ENCODE assay signal across 2 cellular contexts in genomic region chr17:75877752-75878173, GRCh38.
TF ChIP-seq lines count a peak whose summit lies in the region.

No MANE protein-coding gene starts in this region.

TF ChIP-seq in GM23338, 12 proteins besides CTCF, POLR2A, EP300 and RAD21:
- no peak for TF ChIP-seq CREB1 (CRISPR knock-in tag; IDR thresholded peaks at IDR 0.05; ENCODE audit: low read depth)
- no peak for TF ChIP-seq JUNB (IDR thresholded peaks at IDR 0.05; ENCODE audit: unreplicated experiment)
- TF ChIP-seq NANOG (IDR thresholded peaks at IDR 0.05; ENCODE audit: borderline replicate concordance) = no peak
- no peak for TF ChIP-seq EZH2phosphoT487 (IDR thresholded peaks at IDR 0.05; ENCODE audit: unreplicated experiment)
- TF ChIP-seq, protein P1, sequence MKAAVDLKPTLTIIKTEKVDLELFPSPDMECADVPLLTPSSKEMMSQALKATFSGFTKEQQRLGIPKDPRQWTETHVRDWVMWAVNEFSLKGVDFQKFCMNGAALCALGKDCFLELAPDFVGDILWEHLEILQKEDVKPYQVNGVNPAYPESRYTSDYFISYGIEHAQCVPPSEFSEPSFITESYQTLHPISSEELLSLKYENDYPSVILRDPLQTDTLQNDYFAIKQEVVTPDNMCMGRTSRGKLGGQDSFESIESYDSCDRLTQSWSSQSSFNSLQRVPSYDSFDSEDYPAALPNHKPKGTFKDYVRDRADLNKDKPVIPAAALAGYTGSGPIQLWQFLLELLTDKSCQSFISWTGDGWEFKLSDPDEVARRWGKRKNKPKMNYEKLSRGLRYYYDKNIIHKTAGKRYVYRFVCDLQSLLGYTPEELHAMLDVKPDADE (IDR thresholded peaks at IDR 0.05) = no peak
- no peak for TF ChIP-seq ZNF114 (CRISPR knock-in tag; IDR thresholded peaks at IDR 0.05)
- TF ChIP-seq POLR2AphosphoS5 (IDR thresholded peaks at IDR 0.05; ENCODE audit: low read depth) = no peak
- TF ChIP-seq STAT1 (IDR thresholded peaks at IDR 0.05; ENCODE audit: unreplicated experiment) = no peak
- TF ChIP-seq, protein P2, sequence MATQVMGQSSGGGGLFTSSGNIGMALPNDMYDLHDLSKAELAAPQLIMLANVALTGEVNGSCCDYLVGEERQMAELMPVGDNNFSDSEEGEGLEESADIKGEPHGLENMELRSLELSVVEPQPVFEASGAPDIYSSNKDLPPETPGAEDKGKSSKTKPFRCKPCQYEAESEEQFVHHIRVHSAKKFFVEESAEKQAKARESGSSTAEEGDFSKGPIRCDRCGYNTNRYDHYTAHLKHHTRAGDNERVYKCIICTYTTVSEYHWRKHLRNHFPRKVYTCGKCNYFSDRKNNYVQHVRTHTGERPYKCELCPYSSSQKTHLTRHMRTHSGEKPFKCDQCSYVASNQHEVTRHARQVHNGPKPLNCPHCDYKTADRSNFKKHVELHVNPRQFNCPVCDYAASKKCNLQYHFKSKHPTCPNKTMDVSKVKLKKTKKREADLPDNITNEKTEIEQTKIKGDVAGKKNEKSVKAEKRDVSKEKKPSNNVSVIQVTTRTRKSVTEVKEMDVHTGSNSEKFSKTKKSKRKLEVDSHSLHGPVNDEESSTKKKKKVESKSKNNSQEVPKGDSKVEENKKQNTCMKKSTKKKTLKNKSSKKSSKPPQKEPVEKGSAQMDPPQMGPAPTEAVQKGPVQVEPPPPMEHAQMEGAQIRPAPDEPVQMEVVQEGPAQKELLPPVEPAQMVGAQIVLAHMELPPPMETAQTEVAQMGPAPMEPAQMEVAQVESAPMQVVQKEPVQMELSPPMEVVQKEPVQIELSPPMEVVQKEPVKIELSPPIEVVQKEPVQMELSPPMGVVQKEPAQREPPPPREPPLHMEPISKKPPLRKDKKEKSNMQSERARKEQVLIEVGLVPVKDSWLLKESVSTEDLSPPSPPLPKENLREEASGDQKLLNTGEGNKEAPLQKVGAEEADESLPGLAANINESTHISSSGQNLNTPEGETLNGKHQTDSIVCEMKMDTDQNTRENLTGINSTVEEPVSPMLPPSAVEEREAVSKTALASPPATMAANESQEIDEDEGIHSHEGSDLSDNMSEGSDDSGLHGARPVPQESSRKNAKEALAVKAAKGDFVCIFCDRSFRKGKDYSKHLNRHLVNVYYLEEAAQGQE (IDR thresholded peaks at IDR 0.05; ENCODE audit: unreplicated experiment) = no peak

TF ChIP-seq in HepG2, 621 proteins besides CTCF, POLR2A, EP300 and RAD21 (continues in another document):
- no peak for TF ChIP-seq ZNF432 (CRISPR knock-in tag; IDR thresholded peaks at IDR 0.05; ENCODE audit: borderline replicate concordance)
- TF ChIP-seq TMF1 (CRISPR knock-in tag; IDR thresholded peaks at IDR 0.05; ENCODE audit: low read depth) = no peak; the same call in 1 of the 2 replicates
- 0 out of 2 replicates have a peak, but pooled peaks have one; percentile 13 for TF ChIP-seq ZBTB3 (CRISPR knock-in tag; IDR thresholded peaks at IDR 0.05; ENCODE audit: borderline replicate concordance, low read depth)
- TF ChIP-seq YEATS4 (CRISPR knock-in tag; IDR thresholded peaks at IDR 0.05; ENCODE audit: borderline replicate concordance) = peak; percentile 84
- TF ChIP-seq PRPF4 (IDR thresholded peaks at IDR 0.05; ENCODE audit: low read depth, low read length, poor library complexity, severe bottlenecking) = no peak
- TF ChIP-seq SP4 (CRISPR knock-in tag; IDR thresholded peaks at IDR 0.05) = no peak; the same call in 1 of the 2 replicates
- no peak for TF ChIP-seq ATF3 (CRISPR knock-in tag; IDR thresholded peaks at IDR 0.05)
- no peak for TF ChIP-seq ZNF639 (CRISPR knock-in tag; conservative IDR thresholded peaks at IDR 0.05)
- TF ChIP-seq ZNF704 (CRISPR knock-in tag; IDR thresholded peaks at IDR 0.05; ENCODE audit: borderline replicate concordance) = peak; percentile 76; the same call in 1 of the 2 replicates
- TF ChIP-seq SNRNP70 (IDR thresholded peaks at IDR 0.05; ENCODE audit: low read depth, low read length) = no peak
- no peak for TF ChIP-seq SRSF4 (IDR thresholded peaks at IDR 0.05; ENCODE audit: low read depth, low read length, poor library complexity, severe bottlenecking)
- peak; percentile 62; the same call in 1 of the 2 replicates for TF ChIP-seq MED13 (CRISPR knock-in tag; IDR thresholded peaks at IDR 0.05)
- TF ChIP-seq ZHX1 (CRISPR knock-in tag; IDR thresholded peaks at IDR 0.05; ENCODE audit: low read depth) = no peak
- TF ChIP-seq MAFF (IDR thresholded peaks at IDR 0.05; ENCODE audit: low read depth, low read length) = no peak
- TF ChIP-seq ZNF766 (CRISPR knock-in tag; IDR thresholded peaks at IDR 0.05; ENCODE audit: borderline replicate concordance) = no peak
- TF ChIP-seq MTF2 (CRISPR knock-in tag; IDR thresholded peaks at IDR 0.05; ENCODE audit: borderline replicate concordance) = no peak
- TF ChIP-seq, protein P3, sequence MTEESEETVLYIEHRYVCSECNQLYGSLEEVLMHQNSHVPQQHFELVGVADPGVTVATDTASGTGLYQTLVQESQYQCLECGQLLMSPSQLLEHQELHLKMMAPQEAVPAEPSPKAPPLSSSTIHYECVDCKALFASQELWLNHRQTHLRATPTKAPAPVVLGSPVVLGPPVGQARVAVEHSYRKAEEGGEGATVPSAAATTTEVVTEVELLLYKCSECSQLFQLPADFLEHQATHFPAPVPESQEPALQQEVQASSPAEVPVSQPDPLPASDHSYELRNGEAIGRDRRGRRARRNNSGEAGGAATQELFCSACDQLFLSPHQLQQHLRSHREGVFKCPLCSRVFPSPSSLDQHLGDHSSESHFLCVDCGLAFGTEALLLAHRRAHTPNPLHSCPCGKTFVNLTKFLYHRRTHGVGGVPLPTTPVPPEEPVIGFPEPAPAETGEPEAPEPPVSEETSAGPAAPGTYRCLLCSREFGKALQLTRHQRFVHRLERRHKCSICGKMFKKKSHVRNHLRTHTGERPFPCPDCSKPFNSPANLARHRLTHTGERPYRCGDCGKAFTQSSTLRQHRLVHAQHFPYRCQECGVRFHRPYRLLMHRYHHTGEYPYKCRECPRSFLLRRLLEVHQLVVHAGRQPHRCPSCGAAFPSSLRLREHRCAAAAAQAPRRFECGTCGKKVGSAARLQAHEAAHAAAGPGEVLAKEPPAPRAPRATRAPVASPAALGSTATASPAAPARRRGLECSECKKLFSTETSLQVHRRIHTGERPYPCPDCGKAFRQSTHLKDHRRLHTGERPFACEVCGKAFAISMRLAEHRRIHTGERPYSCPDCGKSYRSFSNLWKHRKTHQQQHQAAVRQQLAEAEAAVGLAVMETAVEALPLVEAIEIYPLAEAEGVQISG (CRISPR knock-in tag; IDR thresholded peaks at IDR 0.05) = peak; percentile 54; the same call in 1 of the 2 replicates
- TF ChIP-seq KLF12 (CRISPR knock-in tag; IDR thresholded peaks at IDR 0.05; ENCODE audit: borderline replicate concordance) = peak; percentile 36; the same call in 1 of the 2 replicates
- peak; percentile 87; the same call in 1 of the 2 replicates for TF ChIP-seq ZNF549 (CRISPR knock-in tag; IDR thresholded peaks at IDR 0.05)
- TF ChIP-seq IRX3 (CRISPR knock-in tag; IDR thresholded peaks at IDR 0.05; ENCODE audit: borderline replicate concordance, low read depth) = peak; percentile 91; the same call in 1 of the 2 replicates
- TF ChIP-seq SRF (IDR thresholded peaks at IDR 0.05; ENCODE audit: low read depth, low read length) = no peak
- TF ChIP-seq RFX3 (CRISPR knock-in tag; IDR thresholded peaks at IDR 0.05) = no peak
- TF ChIP-seq, protein P4, sequence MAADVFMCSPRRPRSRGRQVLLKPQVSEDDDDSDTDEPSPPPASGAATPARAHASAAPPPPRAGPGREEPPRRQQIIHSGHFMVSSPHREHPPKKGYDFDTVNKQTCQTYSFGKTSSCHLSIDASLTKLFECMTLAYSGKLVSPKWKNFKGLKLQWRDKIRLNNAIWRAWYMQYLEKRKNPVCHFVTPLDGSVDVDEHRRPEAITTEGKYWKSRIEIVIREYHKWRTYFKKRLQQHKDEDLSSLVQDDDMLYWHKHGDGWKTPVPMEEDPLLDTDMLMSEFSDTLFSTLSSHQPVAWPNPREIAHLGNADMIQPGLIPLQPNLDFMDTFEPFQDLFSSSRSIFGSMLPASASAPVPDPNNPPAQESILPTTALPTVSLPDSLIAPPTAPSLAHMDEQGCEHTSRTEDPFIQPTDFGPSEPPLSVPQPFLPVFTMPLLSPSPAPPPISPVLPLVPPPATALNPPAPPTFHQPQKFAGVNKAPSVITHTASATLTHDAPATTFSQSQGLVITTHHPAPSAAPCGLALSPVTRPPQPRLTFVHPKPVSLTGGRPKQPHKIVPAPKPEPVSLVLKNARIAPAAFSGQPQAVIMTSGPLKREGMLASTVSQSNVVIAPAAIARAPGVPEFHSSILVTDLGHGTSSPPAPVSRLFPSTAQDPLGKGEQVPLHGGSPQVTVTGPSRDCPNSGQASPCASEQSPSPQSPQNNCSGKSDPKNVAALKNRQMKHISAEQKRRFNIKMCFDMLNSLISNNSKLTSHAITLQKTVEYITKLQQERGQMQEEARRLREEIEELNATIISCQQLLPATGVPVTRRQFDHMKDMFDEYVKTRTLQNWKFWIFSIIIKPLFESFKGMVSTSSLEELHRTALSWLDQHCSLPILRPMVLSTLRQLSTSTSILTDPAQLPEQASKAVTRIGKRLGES (CRISPR knock-in tag; IDR thresholded peaks at IDR 0.05; ENCODE audit: borderline replicate concordance) = 0 out of 2 replicates have a peak, but pooled peaks have one; percentile 35
- no peak for TF ChIP-seq HNRNPUL1 (IDR thresholded peaks at IDR 0.05; ENCODE audit: low read depth, low read length)
- no peak; the same call in 1 of the 2 replicates for TF ChIP-seq ZMAT3 (CRISPR knock-in tag; conservative IDR thresholded peaks at IDR 0.05)
- no peak for TF ChIP-seq U2AF2 (IDR thresholded peaks at IDR 0.05; ENCODE audit: low read depth, low read length)
- TF ChIP-seq, protein P5, sequence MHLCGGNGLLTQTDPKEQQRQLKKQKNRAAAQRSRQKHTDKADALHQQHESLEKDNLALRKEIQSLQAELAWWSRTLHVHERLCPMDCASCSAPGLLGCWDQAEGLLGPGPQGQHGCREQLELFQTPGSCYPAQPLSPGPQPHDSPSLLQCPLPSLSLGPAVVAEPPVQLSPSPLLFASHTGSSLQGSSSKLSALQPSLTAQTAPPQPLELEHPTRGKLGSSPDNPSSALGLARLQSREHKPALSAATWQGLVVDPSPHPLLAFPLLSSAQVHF (CRISPR knock-in tag; IDR thresholded peaks at IDR 0.05) = peak; percentile 68; the same call in 1 of the 2 replicates
